8 cellular contexts compared by ENCODE assay signal in the genomic region with DNA sequence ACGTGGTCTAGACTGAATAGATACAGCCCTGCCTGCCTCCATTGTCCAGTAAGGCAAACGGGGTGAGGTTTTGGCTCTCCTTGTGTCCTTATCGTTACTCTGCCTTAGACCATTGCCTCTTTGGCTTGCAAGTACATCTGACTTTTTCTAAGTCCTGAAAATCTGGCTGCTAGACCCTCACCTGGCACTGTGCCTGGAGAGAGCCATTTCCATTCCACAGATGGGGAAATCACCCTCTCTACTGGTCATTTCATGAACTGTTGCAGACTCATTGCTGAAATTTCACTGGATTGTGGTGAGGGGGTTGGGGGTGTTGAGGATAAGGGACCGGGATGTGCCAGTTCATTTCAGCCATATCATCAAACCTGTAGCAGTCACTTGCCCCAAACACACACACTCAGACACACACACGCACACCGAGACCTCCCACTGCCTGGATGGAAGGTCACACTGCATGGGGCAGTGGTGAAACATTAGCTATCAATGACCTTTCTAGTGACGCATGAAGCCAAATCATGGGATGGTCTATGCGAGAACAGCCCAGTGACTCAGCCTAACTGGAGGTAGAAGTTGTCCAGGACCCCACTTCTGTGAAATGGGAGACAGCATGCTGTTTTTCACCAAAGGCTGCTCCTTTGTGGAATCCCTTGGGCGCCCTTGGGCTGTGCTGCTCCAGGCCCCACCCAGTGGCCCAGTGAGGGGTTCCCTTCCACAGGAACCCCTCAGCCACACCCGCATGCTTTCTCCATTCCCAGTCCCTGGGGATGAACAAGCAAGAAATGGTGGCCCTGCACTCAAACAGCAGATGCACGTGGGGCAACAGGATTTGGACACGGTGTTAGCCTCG. TPM values are rescaled to one million over a fixed set of nuclear protein-coding genes. Genes with fewer than 3 reads are reported as not detected.
DNase-seq lines count a peak whose midpoint lies in the region; ATAC-seq, FAIRE-seq and TF ChIP-seq lines count a peak whose summit lies in the region.

No MANE protein-coding gene starts in this region.

- H3K36me3 ChIP-seq in HUES6 (ENCODE audit: control insufficient read depth, insufficient read depth, low read length) = no peaks in the 10 kb centered on the region; the same call in 1 of the 2 replicates
- H3K36me3 ChIP-seq in liver (ENCODE audit: control insufficient read depth in 4 of 4, insufficient read depth in 3 of 4, low read depth in 1 of 4, low read length in 3 of 4) = no peaks in the 10 kb centered on the region
- no peaks in the 10 kb centered on the region for H3K36me3 ChIP-seq in esophagus squamous epithelium

- in situ Hi-C loops in astrocyte of the spinal cord (cut with HindIII; ENCODE audit: low sequenced_read_pairs) = no loop called here

- no peaks in the 10 kb centered on the region for H3K36me3 Mint-ChIP-seq in activated T-helper 17 cell treated with anti-CD3 and anti-CD28 coated beads, Interleukin-2, amount 50 U/mL, for 72 hours (ENCODE audit: low read depth)

- no peak overlapping the region for H3K27ac ChIP-seq in C4-2B
- H3K27ac ChIP-seq in HUES6 (ENCODE audit: low read depth, low read length) = peak overlapping the region; percentile 95
- H3K27ac ChIP-seq in liver (ENCODE audit: low read depth in 1 of 2, low read length in 2 of 2) = no peak overlapping the region
- no peak overlapping the region for H3K27ac ChIP-seq in esophagus squamous epithelium

- peak; percentile 65 to 81 for TF ChIP-seq RAD21 in liver (IDR thresholded peaks at IDR 0.05)

- H3K4me1 ChIP-seq in HUES6 (ENCODE audit: control insufficient read depth, insufficient read depth, low read length) (peaks cover 40% of the 10 kb centered on the region), liver (ENCODE audit: control insufficient read depth in 4 of 4, insufficient read depth in 4 of 4, low read length in 3 of 4) (no peaks in the 10 kb centered on the region), esophagus squamous epithelium (peaks cover 0 to 11% (median 0%) of the 10 kb centered on the region in 3 donors)

- H3K9ac ChIP-seq in HUES6 (ENCODE audit: low read length) (peak overlapping the region; percentile 92), liver (ENCODE audit: low read depth in 1 of 2, low read length in 2 of 2) (no peak overlapping the region)

- H3K27me3 ChIP-seq in HUES6 (ENCODE audit: control insufficient read depth, insufficient read depth, low read length) (no peaks in the 10 kb centered on the region), liver (ENCODE audit: control insufficient read depth in 4 of 4, insufficient read depth in 4 of 4, low read length in 3 of 4) (no peaks in the 10 kb centered on the region), esophagus squamous epithelium (peaks cover 0 to 9% (median 0%) of the 10 kb centered on the region in 4 donors)

- no peaks in the 10 kb centered on the region for H3K4me1 Mint-ChIP-seq in activated T-helper 17 cell treated with anti-CD3 and anti-CD28 coated beads, Interleukin-2, amount 50 U/mL, for 72 hours

- H3K4me3 ChIP-seq in HUES6 (ENCODE audit: low read depth, low read length) = peak overlapping the region; percentile 53
- H3K4me3 ChIP-seq in astrocyte of the spinal cord (ENCODE audit: low read depth, low read length) = no peak overlapping the region
- no peak overlapping the region for H3K4me3 ChIP-seq in liver (ENCODE audit: low read depth in 1 of 3, low read length in 3 of 3)
- no peak overlapping the region for H3K4me3 ChIP-seq in esophagus squamous epithelium

- H3K9me3 Mint-ChIP-seq in activated T-helper 17 cell treated with anti-CD3 and anti-CD28 coated beads, Interleukin-2, amount 50 U/mL, for 72 hours = no peaks in the 10 kb centered on the region

- DNase-seq in astrocyte of the spinal cord (ENCODE audit: low read depth, low spot score) (peak; percentile 54), esophagus squamous epithelium (lab: John Stamatoyannopoulos, UW) (no peak), RCC 7860 (ENCODE audit: low spot score) (no peak)

- 62% methylated on average over 13 of the region's 13 CpGs for whole genome bisulfite sequencing in liver
- WGBS in esophagus squamous epithelium, 2 donors = 37 to 69% methylated on average over 5 to 8 of the region's 13 CpGs

- no peak overlapping the region for H3K27ac Mint-ChIP-seq in activated T-helper 17 cell treated with anti-CD3 and anti-CD28 coated beads, Interleukin-2, amount 50 U/mL, for 72 hours

- no peak overlapping the region for H3K4me3 Mint-ChIP-seq in activated T-helper 17 cell treated with anti-CD3 and anti-CD28 coated beads, Interleukin-2, amount 50 U/mL, for 72 hours

- TF ChIP-seq CTCF in C4-2B (conservative IDR thresholded peaks at IDR 0.05) = peak; percentile 29
- TF ChIP-seq CTCF in astrocyte of the spinal cord (IDR thresholded peaks at IDR 0.05; ENCODE audit: low read depth, low read length) = peak; percentile 52
- peak; percentile 35 for TF ChIP-seq CTCF in liver (IDR thresholded peaks at IDR 0.05; ENCODE audit: low read depth, low read length, missing input control)
- peak in 2 of 6 experiments; percentile 15 to 27 for TF ChIP-seq CTCF in esophagus squamous epithelium (IDR thresholded peaks at IDR 0.05)

- no peak for TF ChIP-seq POLR2A in esophagus squamous epithelium (IDR thresholded peaks at IDR 0.05)

- ATAC-seq in activated T-helper 17 cell treated with anti-CD3 and anti-CD28 coated beads, Interleukin-2, amount 50 U/mL, for 72 hours (replicated peaks) = no peak
- ATAC-seq in HG02759 (IDR thresholded peaks at IDR 0.05; ENCODE audit: unreplicated experiment) = no peak

- H3K27me3 Mint-ChIP-seq in activated T-helper 17 cell treated with anti-CD3 and anti-CD28 coated beads, Interleukin-2, amount 50 U/mL, for 72 hours = peaks cover 15% of the 10 kb centered on the region

- intact Hi-C loops in esophagus squamous epithelium (cut with DNase I) = no loop called here

- FAIRE-seq in RCC 7860 (lab: Jason Lieb, UNC) = no peak

- no peaks in the 10 kb centered on the region for H3K9me3 ChIP-seq in HUES6 (ENCODE audit: control insufficient read depth, insufficient read depth, low read depth, low read length)
- H3K9me3 ChIP-seq in liver (ENCODE audit: control insufficient read depth in 4 of 4, low read length in 3 of 4) = no peaks in the 10 kb centered on the region
- no peaks in the 10 kb centered on the region for H3K9me3 ChIP-seq in esophagus squamous epithelium

TF ChIP-seq in liver, 16 proteins besides CTCF, POLR2A, EP300 and RAD21 (continues in another document):
- TF ChIP-seq SP1 (IDR thresholded peaks at IDR 0.05) (no peak), RXRA (IDR thresholded peaks at IDR 0.05) (no peak), EGR1 (IDR thresholded peaks at IDR 0.05; ENCODE audit: low read depth in 2 of 2) (no peak), FOXA2 (IDR thresholded peaks at IDR 0.05) (no peak), FOXA1 (IDR thresholded peaks at IDR 0.05) (no peak), HNF4A (conservative IDR thresholded peaks at IDR 0.05) (no peak), TAF1 (conservative IDR thresholded peaks at IDR 0.05) (no peak), JUND (IDR thresholded peaks at IDR 0.05) (no peak), GABPA (IDR thresholded peaks at IDR 0.05 in 1 of 2, conservative IDR thresholded peaks at IDR 0.05 in 1 of 2) (no peak)
- TF ChIP-seq, protein P1, sequence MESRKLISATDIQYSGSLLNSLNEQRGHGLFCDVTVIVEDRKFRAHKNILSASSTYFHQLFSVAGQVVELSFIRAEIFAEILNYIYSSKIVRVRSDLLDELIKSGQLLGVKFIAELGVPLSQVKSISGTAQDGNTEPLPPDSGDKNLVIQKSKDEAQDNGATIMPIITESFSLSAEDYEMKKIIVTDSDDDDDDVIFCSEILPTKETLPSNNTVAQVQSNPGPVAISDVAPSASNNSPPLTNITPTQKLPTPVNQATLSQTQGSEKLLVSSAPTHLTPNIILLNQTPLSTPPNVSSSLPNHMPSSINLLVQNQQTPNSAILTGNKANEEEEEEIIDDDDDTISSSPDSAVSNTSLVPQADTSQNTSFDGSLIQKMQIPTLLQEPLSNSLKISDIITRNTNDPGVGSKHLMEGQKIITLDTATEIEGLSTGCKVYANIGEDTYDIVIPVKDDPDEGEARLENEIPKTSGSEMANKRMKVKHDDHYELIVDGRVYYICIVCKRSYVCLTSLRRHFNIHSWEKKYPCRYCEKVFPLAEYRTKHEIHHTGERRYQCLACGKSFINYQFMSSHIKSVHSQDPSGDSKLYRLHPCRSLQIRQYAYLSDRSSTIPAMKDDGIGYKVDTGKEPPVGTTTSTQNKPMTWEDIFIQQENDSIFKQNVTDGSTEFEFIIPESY (IDR thresholded peaks at IDR 0.05) = no peak
- TF ChIP-seq, protein P2, sequence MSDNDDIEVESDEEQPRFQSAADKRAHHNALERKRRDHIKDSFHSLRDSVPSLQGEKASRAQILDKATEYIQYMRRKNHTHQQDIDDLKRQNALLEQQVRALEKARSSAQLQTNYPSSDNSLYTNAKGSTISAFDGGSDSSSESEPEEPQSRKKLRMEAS (IDR thresholded peaks at IDR 0.05) = no peak

RNA-seq across cellular contexts. Expression of gene VASH2, which starts 34.9 kb away (rescaled TPM):
- total RNA-seq in liver (under 1 TPM; 0.08 to 0.70 TPM), esophagus squamous epithelium (1 to 10 TPM in 3 of 4 donors, under 1 TPM in 1; 0.27 to 3.4 (median 2.4) TPM)
- under 1 TPM; 0.01 to 0.38 TPM for polyA plus RNA-seq in liver
- under 1 TPM in 1 of 2 donors, not detected in 1; 0.52 TPM for total RNA-seq in activated T-helper 17 cell treated with anti-CD3 and anti-CD28 coated beads, Interleukin-2, amount 50 U/mL, for 72 hours

RNA-seq across cellular contexts. Expression of gene FLVCR1, which starts 57.4 kb away (rescaled TPM):
- total RNA-seq in liver (10 to 100 TPM in 1 of 2 donors, 1 to 10 TPM in 1; 3.8 to 14.6 TPM), esophagus squamous epithelium (1 to 10 TPM; 2.4 to 8.0 (median 4.3) TPM)
- 1 to 10 TPM in 1 of 2 donors, under 1 TPM in 1; 0.85 to 1.1 TPM for polyA plus RNA-seq in liver
- total RNA-seq in activated T-helper 17 cell treated with anti-CD3 and anti-CD28 coated beads, Interleukin-2, amount 50 U/mL, for 72 hours = 10 to 100 TPM in 1 of 2 donors, 1 to 10 TPM in 1; 9.7 to 22.9 TPM
